8 cellular contexts compared by ENCODE assay signal in the genomic region with DNA sequence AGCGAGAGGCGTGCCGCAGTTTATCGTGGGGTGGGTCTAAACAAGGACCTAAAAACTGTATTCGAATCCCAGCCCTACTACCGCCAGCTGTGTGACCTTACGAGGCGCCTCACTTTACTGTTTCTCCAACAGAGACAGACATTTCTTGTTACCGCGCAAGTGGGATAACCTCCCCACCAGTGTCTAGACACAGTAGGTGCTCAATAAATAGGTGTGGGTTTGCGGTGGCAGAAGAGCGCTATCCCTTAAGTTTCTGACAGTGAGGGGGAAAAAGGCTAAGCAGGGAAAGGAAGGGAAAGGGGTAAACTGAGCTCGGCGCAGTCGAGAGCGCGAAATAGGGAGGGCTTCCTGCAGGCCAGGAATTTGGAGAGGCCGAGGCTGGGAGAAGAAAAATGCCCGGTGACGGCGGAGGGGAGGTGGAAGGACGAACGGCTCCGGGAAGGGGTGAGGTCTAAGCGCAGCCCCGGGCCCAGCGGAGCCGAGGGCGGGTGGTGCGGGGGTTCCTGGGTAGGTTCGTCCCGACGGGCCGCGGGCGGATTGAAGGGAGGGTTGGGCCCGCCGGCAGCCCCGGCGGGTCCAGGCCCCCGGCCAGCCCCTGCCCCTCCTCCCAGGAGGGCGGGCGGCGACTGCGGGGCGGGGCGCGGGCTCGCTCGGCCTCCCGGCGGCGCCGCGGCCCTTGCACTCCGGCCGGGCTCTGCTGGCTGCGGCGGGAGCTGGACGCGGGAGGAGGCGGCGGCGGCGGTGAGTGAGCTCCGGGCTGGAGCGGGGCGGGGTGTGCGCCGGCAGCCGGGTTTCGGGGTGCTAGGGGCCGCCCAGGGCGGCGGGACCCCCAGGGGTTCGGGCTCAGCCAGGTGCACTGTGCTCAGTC. TPM values are rescaled to one million over a fixed set of nuclear protein-coding genes. Genes with fewer than 3 reads are reported as not detected.
A peak's percentile ranks its signal among the peaks of the same experiment; 100 is the strongest.
DNase-seq lines count a peak whose midpoint lies in the region; ATAC-seq and TF ChIP-seq lines count a peak whose summit lies in the region.

A gene with protein sequence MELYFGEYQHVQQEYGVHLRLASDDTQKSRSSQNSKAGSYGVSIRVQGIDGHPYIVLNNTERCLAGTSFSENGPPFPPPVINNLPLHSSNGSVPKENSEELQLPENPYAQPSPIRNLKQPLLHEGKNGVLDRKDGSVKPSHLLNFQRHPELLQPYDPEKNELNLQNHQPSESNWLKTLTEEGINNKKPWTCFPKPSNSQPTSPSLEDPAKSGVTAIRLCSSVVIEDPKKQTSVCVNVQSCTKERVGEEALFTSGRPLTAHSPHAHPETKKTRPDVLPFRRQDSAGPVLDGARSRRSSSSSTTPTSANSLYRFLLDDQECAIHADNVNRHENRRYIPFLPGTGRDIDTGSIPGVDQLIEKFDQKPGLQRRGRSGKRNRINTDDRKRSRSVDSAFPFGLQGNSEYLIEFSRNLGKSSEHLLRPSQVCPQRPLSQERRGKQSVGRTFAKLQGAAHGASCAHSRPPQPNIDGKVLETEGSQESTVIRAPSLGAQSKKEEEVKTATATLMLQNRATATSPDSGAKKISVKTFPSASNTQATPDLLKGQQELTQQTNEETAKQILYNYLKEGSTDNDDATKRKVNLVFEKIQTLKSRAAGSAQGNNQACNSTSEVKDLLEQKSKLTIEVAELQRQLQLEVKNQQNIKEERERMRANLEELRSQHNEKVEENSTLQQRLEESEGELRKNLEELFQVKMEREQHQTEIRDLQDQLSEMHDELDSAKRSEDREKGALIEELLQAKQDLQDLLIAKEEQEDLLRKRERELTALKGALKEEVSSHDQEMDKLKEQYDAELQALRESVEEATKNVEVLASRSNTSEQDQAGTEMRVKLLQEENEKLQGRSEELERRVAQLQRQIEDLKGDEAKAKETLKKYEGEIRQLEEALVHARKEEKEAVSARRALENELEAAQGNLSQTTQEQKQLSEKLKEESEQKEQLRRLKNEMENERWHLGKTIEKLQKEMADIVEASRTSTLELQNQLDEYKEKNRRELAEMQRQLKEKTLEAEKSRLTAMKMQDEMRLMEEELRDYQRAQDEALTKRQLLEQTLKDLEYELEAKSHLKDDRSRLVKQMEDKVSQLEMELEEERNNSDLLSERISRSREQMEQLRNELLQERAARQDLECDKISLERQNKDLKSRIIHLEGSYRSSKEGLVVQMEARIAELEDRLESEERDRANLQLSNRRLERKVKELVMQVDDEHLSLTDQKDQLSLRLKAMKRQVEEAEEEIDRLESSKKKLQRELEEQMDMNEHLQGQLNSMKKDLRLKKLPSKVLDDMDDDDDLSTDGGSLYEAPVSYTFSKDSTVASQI (plus strand): TSS at position 679 of the 868 bp plus-strand sequence. CDS start 61,495 bp downstream, outside the sequence.

- H3K4me1 ChIP-seq in CD4-positive, CD25-positive, alpha-beta regulatory T cell (ENCODE audit: control insufficient read depth, insufficient read depth, low read length, poor library complexity, severe bottlenecking), result no peaks in the 10 kb centered on the region
- H3K4me1 ChIP-seq in lower lobe of right lung (peaks cover 16% of the 10 kb centered on the region), tibial nerve (peaks cover 0 to 23% (median 2%) of the 10 kb centered on the region in 4 donors)

- H3K27ac Mint-ChIP-seq in CD4-positive, CD25-positive, alpha-beta regulatory T cell, result peak within 1 kb of the TSS in 1 of 3 donors; percentile 20

- H3K27me3 ChIP-seq in CD4-positive, CD25-positive, alpha-beta regulatory T cell (ENCODE audit: control insufficient read depth, insufficient read depth, low read length), result peaks cover 14% of the 10 kb centered on the region
- H3K27me3 ChIP-seq in MG63 (peaks cover 18% of the 10 kb centered on the region), lower lobe of right lung (ENCODE audit: low read depth) (peaks cover 16% of the 10 kb centered on the region), tibial nerve (peaks cover 0 to 28% of the 10 kb centered on the region in 2 donors)

- H3K27me3 Mint-ChIP-seq in CD4-positive, CD25-positive, alpha-beta regulatory T cell, result peaks cover 62% of the 10 kb centered on the region

- TF ChIP-seq CTCF in lower lobe of right lung (IDR thresholded peaks at IDR 0.05) (no peak), tibial nerve (IDR thresholded peaks at IDR 0.05) (no peak)

- no peaks in the 10 kb centered on the region for H3K9me3 ChIP-seq in CD4-positive, CD25-positive, alpha-beta regulatory T cell (ENCODE audit: control insufficient read depth in 2 of 2, low read length in 2 of 2)
- H3K9me3 ChIP-seq in MG63 (no peaks in the 10 kb centered on the region), lower lobe of right lung (no peaks in the 10 kb centered on the region), tibial nerve (no peaks in the 10 kb centered on the region)

- peak; percentile 20 to 35 for TF ChIP-seq POLR2A in tibial nerve (IDR thresholded peaks at IDR 0.05)

- intact Hi-C loops in lower lobe of right lung (cut with DNase I), result no loop called here

- peaks cover 0 to 4% (median 2%) of the 10 kb centered on the region in 7 donors for H3K9me3 Mint-ChIP-seq in CD4-positive, CD25-positive, alpha-beta regulatory T cell

- peak within 1 kb of the TSS in 3 of 4 donors; percentile 52 to 84 (median 67) for H3K4me3 Mint-ChIP-seq in CD4-positive, CD25-positive, alpha-beta regulatory T cell

- no peak within 1 kb of the TSS for H3K27ac ChIP-seq in CD4-positive, CD25-positive, alpha-beta regulatory T cell (ENCODE audit: insufficient read depth, low read length, poor library complexity, severe bottlenecking)
- H3K27ac ChIP-seq in lower lobe of right lung, result peak within 1 kb of the TSS; percentile 71
- H3K27ac ChIP-seq in tibial nerve, result peak within 1 kb of the TSS in 3 of 4 donors; percentile 19 to 86 (median 54)

- DNase-seq in CD4-positive, CD25-positive, alpha-beta regulatory T cell, result no peak
- peak; percentile 55 for DNase-seq in MG63
- peak in 1 of 2 donors; percentile 63 for DNase-seq in dermis microvascular lymphatic vessel endothelial cell (ENCODE audit: low read depth in 2 of 2)
- DNase-seq in lower lobe of right lung, result peak; percentile 56
- DNase-seq in tibial nerve (ENCODE audit: low spot score in 2 of 2), result peak in 1 of 2 donors; percentile 26
- DNase-seq in activated CD4-positive, CD25-positive, alpha-beta regulatory T cell treated with anti-CD3 and anti-CD28 coated beads, Interleukin-2, amount 50 U/mL, for 72 hours, result no peak
- no peak for DNase-seq in stimulated activated naive CD4-positive, alpha-beta T cell treated with Interleukin-2 at 50 U/mL for 16 hours (lab: John Stamatoyannopoulos, UW)
- DNase-seq in foreskin melanocyte, result no peak

- H3K36me3 ChIP-seq in CD4-positive, CD25-positive, alpha-beta regulatory T cell (ENCODE audit: control insufficient read depth, insufficient read depth, low read length), result no peaks in the 10 kb centered on the region
- H3K36me3 ChIP-seq in MG63, result no peaks in the 10 kb centered on the region
- H3K36me3 ChIP-seq in lower lobe of right lung, result no peaks in the 10 kb centered on the region
- H3K36me3 ChIP-seq in tibial nerve, result no peaks in the 10 kb centered on the region

- no peak for TF ChIP-seq EP300 in tibial nerve (IDR thresholded peaks at IDR 0.05)

- no peaks in the 10 kb centered on the region for H3K36me3 Mint-ChIP-seq in CD4-positive, CD25-positive, alpha-beta regulatory T cell

- no peak for ATAC-seq in CD4-positive, CD25-positive, alpha-beta regulatory T cell (ENCODE audit: low read depth in 2 of 2)
- ATAC-seq in lower lobe of right lung, result peak; percentile 92 to 93

- peaks cover 0 to 12% (median 4%) of the 10 kb centered on the region in 4 donors for H3K4me1 Mint-ChIP-seq in CD4-positive, CD25-positive, alpha-beta regulatory T cell

- 30 to 31% methylated on average over 39 to 44 of the region's 76 CpGs for WGBS in tibial nerve, 2 donors

- no peak within 1 kb of the TSS for H3K4me3 ChIP-seq in CD4-positive, CD25-positive, alpha-beta regulatory T cell (ENCODE audit: low read depth, low read length)
- H3K4me3 ChIP-seq in MG63 (peak within 1 kb of the TSS; percentile 49), lower lobe of right lung (peak within 1 kb of the TSS; percentile 78), tibial nerve (peak within 1 kb of the TSS; percentile 32 to 78 (median 50))

RNA-seq across cellular contexts. Expression of the gene that starts here (rescaled TPM):
- total RNA-seq in CD4-positive, CD25-positive, alpha-beta regulatory T cell, result not detected
- polyA plus RNA-seq in CD4-positive, CD25-positive, alpha-beta regulatory T cell, result not detected
- total RNA-seq in MG63 (2014; rRNA removed; shearing (Covaris generic); ENCODE audit: low replicate concordance), result 0.03 TPM in 1 of 2 replicates, not detected in the other
- total RNA-seq in dermis microvascular lymphatic vessel endothelial cell, result 25.7 and 27.7 TPM in 2 replicates
- 46.0 TPM for total RNA-seq in lower lobe of right lung
- total RNA-seq in tibial nerve, result 10 to 100 TPM; 15.9 to 36.7 (median 29.2) TPM

Comparison
In these comparisons a context has a peak if more than half of its experiments do, and no peak if none do; other contexts are left out.
1. RNA of the gene that starts here (total RNA-seq): 46.0 TPM in lower lobe of right lung (single experiment), 15.9 to 36.7 TPM in tibial nerve and 25.7 to 27.7 TPM in dermis microvascular lymphatic vessel endothelial cell; 0.03 TPM in MG63 and not detected in CD4-positive, CD25-positive, alpha-beta regulatory T cell (single experiment); every median in the first group is over 10 times any median in the second.
2. Peak in DNase-seq and H3K4me3 ChIP-seq in MG63; RNA of the gene not detected or under 1 TPM.
3. ATAC-seq: peak in lower lobe of right lung (2 of 2); none in CD4-positive, CD25-positive, alpha-beta regulatory T cell (0 of 2).